ENCODE assay signal across 9 cellular contexts in the genomic region with DNA sequence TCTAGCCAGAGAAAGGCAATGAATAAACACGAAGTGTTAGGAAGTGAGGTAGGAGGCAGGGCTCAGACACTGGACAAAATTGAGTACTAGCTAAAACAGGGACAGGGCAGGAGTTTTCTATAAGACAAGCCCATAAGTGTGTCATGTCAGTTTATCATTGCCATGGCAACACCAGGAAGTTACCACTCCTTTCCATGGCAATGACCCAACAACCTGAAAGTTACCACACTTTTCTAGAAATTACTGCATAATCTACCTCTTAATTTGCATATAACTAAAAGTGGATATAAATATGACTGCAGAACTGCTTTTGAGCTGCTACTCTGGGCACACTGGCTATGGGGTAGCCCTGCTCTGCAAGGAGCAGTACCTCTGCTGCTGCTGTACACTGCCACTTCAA.
A peak's percentile ranks its signal among the peaks of the same experiment; 100 is the strongest.
DNase-seq lines count a peak whose midpoint lies in the region; ATAC-seq and TF ChIP-seq lines count a peak whose summit lies in the region.
"Had no signal": no experiment of that assay in that cellular context is flagged by ENCODE, and none has a peak within 500 bp of the region (broad histone marks: within the 10 kb centered on the region; RNA-seq: fewer than 3 reads in every experiment).

No MANE protein-coding gene starts in this region.

- intact Hi-C loops in right lobe of liver (cut with DNase I), result no loop called here

- H3K9me3 Mint-ChIP-seq in activated naive CD8-positive, alpha-beta T cell treated with anti-CD3 and anti-CD28 coated beads for 36 hours, result no peaks in the 10 kb centered on the region
- H3K9me3 Mint-ChIP-seq: activated B cell treated with CpG ODN at 0.5 μM for 24 hours had no signal

- no peaks in the 10 kb centered on the region for H3K27me3 Mint-ChIP-seq in activated naive CD8-positive, alpha-beta T cell treated with anti-CD3 and anti-CD28 coated beads for 36 hours
- H3K27me3 Mint-ChIP-seq: activated B cell treated with CpG ODN at 0.5 μM for 24 hours had no signal

- no peak overlapping the region for H3K27ac Mint-ChIP-seq in activated naive CD8-positive, alpha-beta T cell treated with anti-CD3 and anti-CD28 coated beads for 36 hours
- H3K27ac Mint-ChIP-seq: activated B cell treated with CpG ODN at 0.5 μM for 24 hours had no signal

- 25% methylated on average over 1 of the region's 1 CpG for WGBS in right lobe of liver (ENCODE audit: insufficient coverage, low coverage, low lambda C conversion rate, missing lambda C conversion rate)

- DNase-seq in activated naive CD8-positive, alpha-beta T cell treated with anti-CD3 and anti-CD28 coated beads for 36 hours, result peak; percentile 3
- DNase-seq in H4 (ENCODE audit: low spot score), result no peak
- DNase-seq in SIG-M5 treated with dmso at 0.1 percent for 504 hours (lab: John Stamatoyannopoulos, UW; ENCODE audit: unreplicated experiment), result no peak
- DNase-seq in right lobe of liver, result no peak
- no peak for DNase-seq in NCI-H2171 (lab: John Stamatoyannopoulos, UW)
- DNase-seq: activated B cell treated with CpG ODN at 0.5 μM for 24 hours had no signal

- H3K36me3 ChIP-seq in right lobe of liver, result no peaks in the 10 kb centered on the region

- no peaks in the 10 kb centered on the region for H3K36me3 Mint-ChIP-seq in activated naive CD8-positive, alpha-beta T cell treated with anti-CD3 and anti-CD28 coated beads for 36 hours

- no peak overlapping the region for H3K27ac ChIP-seq in right lobe of liver

- H3K4me1 Mint-ChIP-seq in activated naive CD8-positive, alpha-beta T cell treated with anti-CD3 and anti-CD28 coated beads for 36 hours, result no peaks in the 10 kb centered on the region
- H3K4me1 Mint-ChIP-seq: activated B cell treated with CpG ODN at 0.5 μM for 24 hours had no signal

- H3K27me3 ChIP-seq in right lobe of liver, result no peaks in the 10 kb centered on the region

- no peak for TF ChIP-seq POLR2A in right lobe of liver (IDR thresholded peaks at IDR 0.05)

- H3K4me3 Mint-ChIP-seq in activated naive CD8-positive, alpha-beta T cell treated with anti-CD3 and anti-CD28 coated beads for 36 hours, result no peak overlapping the region
- H3K4me3 Mint-ChIP-seq: activated B cell treated with CpG ODN at 0.5 μM for 24 hours had no signal

- peak; percentile 97 for ATAC-seq in GM18858 (IDR thresholded peaks at IDR 0.05; ENCODE audit: unreplicated experiment)
- ATAC-seq in GM21447 (IDR thresholded peaks at IDR 0.05; ENCODE audit: unreplicated experiment), result peak; percentile 67
- peak; percentile 82 for ATAC-seq in HG03103 (IDR thresholded peaks at IDR 0.05; ENCODE audit: low read depth, unreplicated experiment)
- ATAC-seq in right lobe of liver, result no peak

- no peaks in the 10 kb centered on the region for H3K4me1 ChIP-seq in right lobe of liver

- H3K9me3 ChIP-seq in right lobe of liver, result no peaks in the 10 kb centered on the region

- no peak overlapping the region for H3K4me3 ChIP-seq in right lobe of liver

- TF ChIP-seq CTCF in right lobe of liver (IDR thresholded peaks at IDR 0.05), result no peak

Comparison
In these comparisons a context has a peak if more than half of its experiments do, and no peak if none do; other contexts are left out.
1. ATAC-seq: peak in GM18858 (single experiment), GM21447 (single experiment) and HG03103 (single experiment); none in right lobe of liver (0 of 4).